Comparison of ENCODE assay signal across 13 cellular contexts in the genomic region with DNA sequence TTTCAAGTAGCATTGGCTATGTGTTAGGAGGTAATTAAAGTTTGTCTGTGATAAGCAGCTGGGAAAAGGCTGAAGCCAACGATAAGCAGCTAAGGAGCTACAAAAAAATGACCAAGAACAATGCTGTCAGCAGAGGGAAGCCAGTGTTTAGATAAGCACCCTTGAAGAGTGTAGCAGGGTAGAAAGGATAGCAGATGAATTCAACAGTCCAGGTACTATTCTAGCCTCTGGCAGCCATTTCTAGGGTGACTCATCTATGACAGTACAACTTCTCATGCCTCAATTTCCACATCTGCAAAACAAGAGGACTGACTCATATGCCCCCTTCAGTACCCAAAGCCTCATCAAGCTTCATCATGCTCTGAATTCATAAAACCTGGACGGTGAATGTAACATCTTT.
DNase-seq lines count a peak whose midpoint lies in the region; ATAC-seq and TF ChIP-seq lines count a peak whose summit lies in the region.
"Had no signal": no experiment of that assay in that cellular context is flagged by ENCODE, and none has a peak within 500 bp of the region (broad histone marks: within the 10 kb centered on the region; RNA-seq: fewer than 3 reads in every experiment).

No MANE protein-coding gene starts in this region.

- no peak overlapping the region for H3K4me3 ChIP-seq in fibroblast of pulmonary artery (replicated peaks; ENCODE audit: low read depth, low read length)
- H3K4me3 ChIP-seq: coronary artery, left lung, sigmoid colon had no signal

- DNase-seq in D341Med (ENCODE audit: low spot score) (peak; percentile 42), HUDEP-2 (lab: John Stamatoyannopoulos, UW; ENCODE audit: unreplicated experiment in 76 of 76) (peak in 69 of 76 experiments; percentile 1 to 94 (median 61)), T1000 (lab: John Stamatoyannopoulos, UW) (peak; percentile 7), fibroblast of pulmonary artery (ENCODE audit: low read depth) (peak; percentile 11), GOT3 (lab: John Stamatoyannopoulos, UW) (no peak), KBM-7 (no peak)
- DNase-seq: left lung, NCI-H2107, sigmoid colon had no signal

- no peak for ATAC-seq in GM19463 (IDR thresholded peaks at IDR 0.05; ENCODE audit: unreplicated experiment)
- ATAC-seq in HG03196 (IDR thresholded peaks at IDR 0.05; ENCODE audit: unreplicated experiment) = no peak
- ATAC-seq: left lung, Panc1 had no signal

- no peak for TF ChIP-seq CTCF in fibroblast of pulmonary artery (IDR thresholded peaks at IDR 0.05; ENCODE audit: low read length, missing control alignments)

- in situ Hi-C loops in KBM-7 (cut with MboI; ENCODE audit: low pct_unique_long_range_greater_than_20kb, low sequenced_read_pairs) = no loop called here

Comparison
In these comparisons a context has a peak if more than half of its experiments do, and no peak if none do; other contexts are left out.
1. DNase-seq: peak in D341Med (single experiment), HUDEP-2 (69 of 76), T1000 (single experiment) and fibroblast of pulmonary artery (single experiment); none in GOT3 (single experiment) and KBM-7 (single experiment).